21 cellular contexts compared by ENCODE assay signal in the genomic region with DNA sequence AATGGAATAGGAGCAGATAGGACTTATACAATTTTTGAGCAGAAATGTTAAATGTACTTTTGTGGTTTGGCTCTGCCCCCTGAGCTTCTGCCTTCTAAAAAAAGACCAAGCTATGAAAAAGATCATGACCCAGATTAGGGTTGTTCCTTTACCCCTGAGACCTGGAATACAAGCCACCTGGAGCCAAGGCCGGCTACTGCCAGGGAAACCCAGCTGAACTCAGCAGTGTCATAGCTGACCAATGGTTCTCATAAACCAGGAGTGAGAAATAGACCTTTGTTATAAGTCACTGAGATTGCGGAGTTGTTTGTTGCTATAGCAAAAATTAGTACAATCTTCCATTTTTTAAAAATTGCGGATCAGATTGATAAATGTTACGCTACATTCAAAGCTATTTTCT.
A peak's percentile ranks its signal among the peaks of the same experiment; 100 is the strongest.
DNase-seq lines count a peak whose midpoint lies in the region; ATAC-seq, FAIRE-seq and TF ChIP-seq lines count a peak whose summit lies in the region.
"Had no signal": no experiment of that assay in that cellular context is flagged by ENCODE, and none has a peak within 500 bp of the region (broad histone marks: within the 10 kb centered on the region; RNA-seq: fewer than 3 reads in every experiment).

No MANE protein-coding gene starts in this region.

- no peak overlapping the region for H3K23ac ChIP-seq in mesenchymal stem cell (ENCODE audit: low read length in 2 of 2)

- H2BK120ac ChIP-seq in mesenchymal stem cell (ENCODE audit: low read depth, low read length) = no peak overlapping the region

- H3K36me3 Mint-ChIP-seq in progenitor cell of endocrine pancreas (ENCODE audit: insufficient read depth) = no peaks in the 10 kb centered on the region

- ATAC-seq in SK-N-SH treated with all-trans-retinoic acid at 6 μM for 48 hours = peak; percentile 57; the same call in 2 of the 3 replicates

- POLR2A ChIA-PET in SK-N-SH (lab: Yijun Ruan, JAX) = no interaction called here

- no peaks in the 10 kb centered on the region for H3K27me3 ChIP-seq in SK-N-SH (ENCODE audit: insufficient read depth)
- H3K27me3 ChIP-seq in mesenchymal stem cell (ENCODE audit: control insufficient read depth in 1 of 2, insufficient read depth in 1 of 2, low read length in 2 of 2) = no peaks in the 10 kb centered on the region
- H3K27me3 ChIP-seq: MG63, SJCRH30 had no signal

- H3K14ac ChIP-seq in mesenchymal stem cell (ENCODE audit: low read length in 2 of 2) = no peak overlapping the region

- no peak for TF ChIP-seq RAD21 in SK-N-SH (IDR thresholded peaks at IDR 0.05; ENCODE audit: low read length)

- H3K4me2 ChIP-seq in SK-N-SH (no peak overlapping the region), mesenchymal stem cell (ENCODE audit: low read length, poor library complexity, severe bottlenecking) (no peak overlapping the region)
- H3K4me2 ChIP-seq: KMS-11 had no signal

- no peak overlapping the region for H3K9ac ChIP-seq in SK-N-SH
- no peak overlapping the region for H3K9ac ChIP-seq in mesenchymal stem cell (ENCODE audit: low read length)
- H3K9ac ChIP-seq: KMS-11 had no signal

- H3F3A ChIP-seq in SK-N-SH (replicated peaks; ENCODE audit: insufficient read depth) = no peaks in the 10 kb centered on the region

- H2BK12ac ChIP-seq in mesenchymal stem cell (ENCODE audit: low read length in 2 of 2) = no peak overlapping the region

- no peak overlapping the region for H3K27ac ChIP-seq in SK-N-SH (ENCODE audit: low read depth in 2 of 2, low read length in 1 of 2)
- no peak overlapping the region for H3K27ac ChIP-seq in mesenchymal stem cell (ENCODE audit: low read length, poor library complexity, severe bottlenecking)
- H3K27ac ChIP-seq: 22Rv1, KMS-11 had no signal

- H4K8ac ChIP-seq in mesenchymal stem cell (ENCODE audit: low read length) = no peak overlapping the region

- no peaks in the 10 kb centered on the region for H4K20me1 ChIP-seq in SK-N-SH (ENCODE audit: insufficient read depth)

- WGBS in SK-N-SH (ENCODE audit: low lambda C conversion rate) = 80% methylated on average over 4 of the region's 4 CpGs
- WGBS in mesenchymal stem cell = 80% methylated on average over 2 of the region's 4 CpGs

- H3K4me1 ChIP-seq in SK-N-SH (ENCODE audit: control insufficient read depth in 1 of 2, insufficient read depth in 2 of 2, low read depth in 1 of 2, low read length in 1 of 2) (no peaks in the 10 kb centered on the region), mesenchymal stem cell (ENCODE audit: control insufficient read depth, insufficient read depth, low read depth, low read length) (no peaks in the 10 kb centered on the region)

- peaks cover 11% of the 10 kb centered on the region for H3K4me1 Mint-ChIP-seq in progenitor cell of endocrine pancreas (ENCODE audit: low read depth)
- H3K4me1 Mint-ChIP-seq: B cell had no signal

- H3K4me3 ChIP-seq in SK-N-SH (ENCODE audit: low read depth in 2 of 2, low read length in 1 of 2) (no peak overlapping the region), mesenchymal stem cell (ENCODE audit: insufficient read depth in 1 of 2, low read depth in 1 of 2, low read length in 2 of 2) (no peak overlapping the region)
- H3K4me3 ChIP-seq: MG63, SJCRH30 had no signal

- CTCF ChIA-PET in SK-N-SH (lab: Yijun Ruan, JAX) = no interaction called here

- no peak overlapping the region for H2BK15ac ChIP-seq in mesenchymal stem cell (ENCODE audit: low read depth, poor library complexity, severe bottlenecking)

- no peak overlapping the region for H4K91ac ChIP-seq in mesenchymal stem cell (ENCODE audit: low read length)

- no peak overlapping the region for H3K4me3 Mint-ChIP-seq in progenitor cell of endocrine pancreas (ENCODE audit: low read depth)
- H3K4me3 Mint-ChIP-seq: B cell had no signal

- TF ChIP-seq EP300 in SK-N-SH (IDR thresholded peaks at IDR 0.05; ENCODE audit: borderline replicate concordance in 1 of 2, low read depth in 1 of 2, low read length in 1 of 2) = no peak

- H3K9me3 Mint-ChIP-seq in progenitor cell of endocrine pancreas (ENCODE audit: low read depth) = peaks cover 4% of the 10 kb centered on the region

- no peak overlapping the region for H2BK5ac ChIP-seq in mesenchymal stem cell (ENCODE audit: low read depth, low read length, poor library complexity, severe bottlenecking)

- H2AFZ ChIP-seq in SK-N-SH (ENCODE audit: low read depth) = no peak overlapping the region
- H2AFZ ChIP-seq in mesenchymal stem cell (ENCODE audit: low read depth, low read length) = no peak overlapping the region

- no peaks in the 10 kb centered on the region for H3K9me2 ChIP-seq in SK-N-SH

- no peaks in the 10 kb centered on the region for H3K79me1 ChIP-seq in mesenchymal stem cell (replicated peaks; ENCODE audit: low read length, poor library complexity, severe bottlenecking)

- H3K18ac ChIP-seq in mesenchymal stem cell (ENCODE audit: low read depth in 1 of 2, low read length in 2 of 2) = no peak overlapping the region

- in situ Hi-C loops in G401 (cut with HindIII; ENCODE audit: low sequenced_read_pairs) = no loop called here

- TF ChIP-seq CTCF in SK-N-SH (IDR thresholded peaks at IDR 0.05) (no peak), progenitor cell of endocrine pancreas (IDR thresholded peaks at IDR 0.05; ENCODE audit: unreplicated experiment) (no peak)

- FAIRE-seq in urothelium cell line (lab: Jason Lieb, UNC) = no peak
- FAIRE-seq: GM12892, GM18507 had no signal

- no peak overlapping the region for H2AK5ac ChIP-seq in mesenchymal stem cell (ENCODE audit: low read length, severe bottlenecking)

- no peak overlapping the region for H3K4ac ChIP-seq in mesenchymal stem cell (ENCODE audit: low read depth in 1 of 2, low read length in 2 of 2)

- no peak overlapping the region for H3K27ac Mint-ChIP-seq in progenitor cell of endocrine pancreas
- H3K27ac Mint-ChIP-seq: B cell had no signal

- H3K27me3 Mint-ChIP-seq in progenitor cell of endocrine pancreas = no peaks in the 10 kb centered on the region
- H3K27me3 Mint-ChIP-seq: B cell had no signal

- DNase-seq in SK-N-SH = no peak
- DNase-seq in amniotic epithelial cell (ENCODE audit: low read depth) = peak; percentile 11
- peak; percentile 1 for DNase-seq in mesenchymal stem cell
- DNase-seq in urothelium cell line (ENCODE audit: low spot score) = peak; percentile 42
- DNase-seq in G401 (ENCODE audit: low spot score) = no peak
- no peak for DNase-seq in OCI-M1 (lab: John Stamatoyannopoulos, UW)
- no peak for DNase-seq in progenitor cell of endocrine pancreas (ENCODE audit: low spot score, unreplicated experiment)
- DNase-seq: GOT3, MG63, NCI-H1048, NCI-H1436, NCI-H1930, NCI-H345, NCI-H526 had no signal

- no peaks in the 10 kb centered on the region for H3K79me2 ChIP-seq in SK-N-SH (ENCODE audit: insufficient read depth)

- H3K36me3 ChIP-seq in SK-N-SH (replicated peaks in 1 of 2; ENCODE audit: control insufficient read depth in 1 of 2, insufficient read depth in 2 of 2, low read length in 1 of 2) (no peaks in the 10 kb centered on the region), mesenchymal stem cell (ENCODE audit: control insufficient read depth in 1 of 2, insufficient read depth in 2 of 2, low read depth in 1 of 2, low read length in 2 of 2) (no peaks in the 10 kb centered on the region)
- H3K36me3 ChIP-seq: MG63, SJCRH30 had no signal

- H3K9me3 ChIP-seq in SK-N-SH (no peaks in the 10 kb centered on the region), mesenchymal stem cell (ENCODE audit: control insufficient read depth, low read length) (no peaks in the 10 kb centered on the region)
- H3K9me3 ChIP-seq: MG63, SJCRH30 had no signal

TF ChIP-seq in SK-N-SH treated with all-trans-retinoic acid at 6 μM for 48 hours, 23 proteins besides CTCF, POLR2A, EP300 and RAD21 (continues in another document):
- TF ChIP-seq ZNF8 (CRISPR knock-in tag; IDR thresholded peaks at IDR 0.05) (no peak), ZFP30 (CRISPR knock-in tag; IDR thresholded peaks at IDR 0.05) (no peak), ARNTL (CRISPR knock-in tag; IDR thresholded peaks at IDR 0.05; ENCODE audit: borderline replicate concordance, low read depth) (no peak), RARB (CRISPR knock-in tag; IDR thresholded peaks at IDR 0.05) (no peak)
- TF ChIP-seq, protein P1, sequence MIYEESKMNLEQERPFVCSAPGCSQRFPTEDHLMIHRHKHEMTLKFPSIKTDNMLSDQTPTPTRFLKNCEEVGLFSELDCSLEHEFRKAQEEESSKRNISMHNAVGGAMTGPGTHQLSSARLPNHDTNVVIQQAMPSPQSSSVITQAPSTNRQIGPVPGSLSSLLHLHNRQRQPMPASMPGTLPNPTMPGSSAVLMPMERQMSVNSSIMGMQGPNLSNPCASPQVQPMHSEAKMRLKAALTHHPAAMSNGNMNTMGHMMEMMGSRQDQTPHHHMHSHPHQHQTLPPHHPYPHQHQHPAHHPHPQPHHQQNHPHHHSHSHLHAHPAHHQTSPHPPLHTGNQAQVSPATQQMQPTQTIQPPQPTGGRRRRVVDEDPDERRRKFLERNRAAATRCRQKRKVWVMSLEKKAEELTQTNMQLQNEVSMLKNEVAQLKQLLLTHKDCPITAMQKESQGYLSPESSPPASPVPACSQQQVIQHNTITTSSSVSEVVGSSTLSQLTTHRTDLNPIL (CRISPR knock-in tag; IDR thresholded peaks at IDR 0.05; ENCODE audit: low read depth) = no peak

TF ChIP-seq in SK-N-SH, 30 proteins besides CTCF, POLR2A, EP300 and RAD21:
- TF ChIP-seq FOXJ3 (CRISPR knock-in tag; IDR thresholded peaks at IDR 0.05) = no peak
- TF ChIP-seq EZH2phosphoT487 (IDR thresholded peaks at IDR 0.05; ENCODE audit: borderline replicate concordance, low read depth) = no peak
- TF ChIP-seq SMC3 (IDR thresholded peaks at IDR 0.05; ENCODE audit: low read depth, low read length) = no peak
- TF ChIP-seq YY1 (IDR thresholded peaks at IDR 0.05; ENCODE audit: low read depth) = no peak
- no peak for TF ChIP-seq GABPA (IDR thresholded peaks at IDR 0.05; ENCODE audit: low read depth)
- no peak for TF ChIP-seq FOSL2 (IDR thresholded peaks at IDR 0.05; ENCODE audit: borderline replicate concordance, low read depth)
- TF ChIP-seq POLR2AphosphoS5 (IDR thresholded peaks at IDR 0.05; ENCODE audit: low read depth, low read length) = no peak
- TF ChIP-seq TEAD4 (IDR thresholded peaks at IDR 0.05; ENCODE audit: borderline replicate concordance, insufficient read depth) = no peak

Comparison
In these comparisons a context has a peak if more than half of its experiments do, and no peak if none do; other contexts are left out.
1. DNase-seq: peak in amniotic epithelial cell (single experiment), mesenchymal stem cell (single experiment) and urothelium cell line (single experiment); none in SK-N-SH (single experiment), G401 (single experiment), OCI-M1 (single experiment) and progenitor cell of endocrine pancreas (single experiment).